Comparison of ENCODE assay signal across 1 cellular context in genomic region chr2:16311521-16312440, GRCh38.
TF ChIP-seq lines count a peak whose summit lies in the region.

No MANE protein-coding gene starts in this region.

TF ChIP-seq in GM23338, 12 proteins besides CTCF, POLR2A, EP300 and RAD21 (continued from another document):
- TF ChIP-seq REST (IDR thresholded peaks at IDR 0.05; ENCODE audit: unreplicated experiment): no peak
- no peak for TF ChIP-seq CREB1 (CRISPR knock-in tag; IDR thresholded peaks at IDR 0.05; ENCODE audit: low read depth)
- no peak for TF ChIP-seq ZNF331 (CRISPR knock-in tag; IDR thresholded peaks at IDR 0.05; ENCODE audit: low read depth)
- no peak for TF ChIP-seq EZH2phosphoT487 (IDR thresholded peaks at IDR 0.05; ENCODE audit: unreplicated experiment)
- TF ChIP-seq ZNF114 (CRISPR knock-in tag; IDR thresholded peaks at IDR 0.05): no peak
- TF ChIP-seq JUNB (IDR thresholded peaks at IDR 0.05; ENCODE audit: unreplicated experiment): no peak
- TF ChIP-seq NANOG (IDR thresholded peaks at IDR 0.05; ENCODE audit: borderline replicate concordance): no peak
- TF ChIP-seq POLR2AphosphoS5 (IDR thresholded peaks at IDR 0.05; ENCODE audit: low read depth): no peak
TF ChIP-seq in GM23338: peak in this region for 0.
